8 cellular contexts compared by ENCODE assay signal in genomic region chr1:23634840-23635642, GRCh38. TPM values are rescaled to one million over a fixed set of nuclear protein-coding genes. Genes with fewer than 3 reads are reported as not detected.
A peak's percentile ranks its signal among the peaks of the same experiment; 100 is the strongest.
DNase-seq lines count a peak whose midpoint lies in the region; ATAC-seq and TF ChIP-seq lines count a peak whose summit lies in the region.

No MANE protein-coding gene starts in this region.

- DNase-seq in GM03348 (ENCODE audit: low spot score) = peak; percentile 94
- no peak for DNase-seq in LNCaP clone FGC (ENCODE audit: low read depth)
- no peak for DNase-seq in RWPE2 (ENCODE audit: low spot score)
- DNase-seq in adipocyte (ENCODE audit: low read depth) = peak; percentile 88
- peak in 39 of 42 donors; percentile 18 to 87 (median 58) for DNase-seq in head of caudate nucleus
- peak; percentile 87 for DNase-seq in osteocyte (ENCODE audit: extremely low spot score, unreplicated experiment)

- H3K4me3 Mint-ChIP-seq in osteocyte (ENCODE audit: unreplicated experiment) = peak overlapping the region; percentile 67

- no peaks in the 10 kb centered on the region for H3K36me3 Mint-ChIP-seq in osteocyte (ENCODE audit: unreplicated experiment)

- ATAC-seq in RWPE2 (ENCODE audit: low read depth) (peak; percentile 72), HG03108 (IDR thresholded peaks at IDR 0.05; ENCODE audit: unreplicated experiment) (no peak), GM19397 (IDR thresholded peaks at IDR 0.05; ENCODE audit: unreplicated experiment) (no peak)

- H3K9ac ChIP-seq in adipocyte (ENCODE audit: low read length) = peak overlapping the region; percentile 81

- H3K9me3 ChIP-seq in RWPE2 (ENCODE audit: severe bottlenecking) (no peaks in the 10 kb centered on the region), adipocyte (ENCODE audit: control insufficient read depth, low read length) (no peaks in the 10 kb centered on the region)

- H3K36me3 ChIP-seq in RWPE2 (ENCODE audit: low read depth) = no peaks in the 10 kb centered on the region
- no peaks in the 10 kb centered on the region for H3K36me3 ChIP-seq in adipocyte (ENCODE audit: control insufficient read depth, insufficient read depth, low read length, severe bottlenecking)

- H3K4me1 Mint-ChIP-seq in osteocyte (ENCODE audit: unreplicated experiment) = peaks cover 23% of the 10 kb centered on the region

- H3K27me3 Mint-ChIP-seq in osteocyte (ENCODE audit: unreplicated experiment) = peaks cover 6% of the 10 kb centered on the region

- H3K9me3 Mint-ChIP-seq in osteocyte (ENCODE audit: unreplicated experiment) = no peaks in the 10 kb centered on the region

- peak overlapping the region; percentile 89 for H3K27ac Mint-ChIP-seq in osteocyte (ENCODE audit: unreplicated experiment)

- intact Hi-C loops in head of caudate nucleus (cut with DNase I) = loop anchor here (5.0 kb wide), 1 partner anchor 138 kb away; no protein-coding TSS in a partner anchor

- TF ChIP-seq CTCF in LNCaP clone FGC (IDR thresholded peaks at IDR 0.05; ENCODE audit: control insufficient read depth, extremely low read depth, insufficient read depth) (peak; percentile 53), RWPE2 (IDR thresholded peaks at IDR 0.05; ENCODE audit: poor library complexity, severe bottlenecking) (peak; percentile 92), osteocyte (IDR thresholded peaks at IDR 0.05) (peak; percentile 86)

- H3K4me1 ChIP-seq in RWPE2 (ENCODE audit: insufficient read depth, poor library complexity, severe bottlenecking) = peaks cover 3% of the 10 kb centered on the region
- H3K4me1 ChIP-seq in adipocyte (ENCODE audit: control insufficient read depth, insufficient read depth, low read length) = peaks cover 33% of the 10 kb centered on the region

- no peak overlapping the region for H3K4me3 ChIP-seq in LNCaP clone FGC (ENCODE audit: low read depth, low read length)
- H3K4me3 ChIP-seq in RWPE2 (ENCODE audit: severe bottlenecking) = peak overlapping the region; percentile 25
- H3K4me3 ChIP-seq in adipocyte (ENCODE audit: low read length) = peak overlapping the region; percentile 79

- H3K27me3 ChIP-seq in RWPE2 (ENCODE audit: insufficient read depth, poor library complexity, severe bottlenecking) (no peaks in the 10 kb centered on the region), adipocyte (replicated peaks; ENCODE audit: control insufficient read depth, insufficient read depth, low read length) (no peaks in the 10 kb centered on the region)

- no peak overlapping the region for H3K27ac ChIP-seq in RWPE2 (ENCODE audit: poor library complexity, severe bottlenecking)

RNA-seq across cellular contexts. Expression of gene RPL11, which starts 56.6 kb away (rescaled TPM):
- 823 and 843 TPM in 2 replicates for total RNA-seq in osteocyte

Comparison
In these comparisons a context has a peak if more than half of its experiments do, and no peak if none do; other contexts are left out.
1. DNase-seq: peak in GM03348 (single experiment), adipocyte (single experiment), head of caudate nucleus (39 of 42) and osteocyte (single experiment); none in LNCaP clone FGC (single experiment) and RWPE2 (single experiment).
2. Peak in every context shown above with its lines, with median percentiles within 50 percentile points of each other: CTCF ChIP-seq.